36 cellular contexts compared by ENCODE assay signal in the genomic region with DNA sequence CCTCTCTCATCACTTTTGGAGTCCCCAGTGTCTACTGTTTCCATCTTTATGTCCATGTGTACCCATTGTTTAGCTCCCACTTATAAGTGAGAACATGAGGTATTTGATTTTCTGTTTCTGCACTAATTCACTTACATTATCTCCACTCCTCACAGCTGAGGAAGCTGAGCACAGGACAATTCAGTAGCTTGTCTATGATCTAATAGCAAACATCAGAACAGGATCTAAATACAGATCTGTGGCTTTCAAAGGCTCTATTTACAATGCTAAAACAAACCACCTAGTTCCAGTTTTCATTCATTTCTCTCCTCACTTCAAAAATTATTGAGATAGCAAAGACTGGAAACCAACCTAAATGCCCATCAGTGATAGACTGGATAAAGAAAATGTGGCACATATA.
"Had no signal": no experiment of that assay in that cellular context is flagged by ENCODE, and none has a peak within 500 bp of the region (broad histone marks: within the 10 kb centered on the region; RNA-seq: fewer than 3 reads in every experiment).

No MANE protein-coding gene starts in this region.

- H3K36me3 ChIP-seq: MG63 had no signal

- H3K4me3 ChIP-seq: MG63 had no signal

- DNase-seq: Karpas-422, Kasumi-1, MG63, MM.1S, MV-4-11, NCI-H1048, NCI-H1092, NCI-H1092 treated with DMSO at 0.1 percent for 48 hours, NCI-H1105, NCI-H1105 treated with DMSO at 0.1 percent for 48 hours, NCI-H1417, NCI-H1417 treated with DMSO at 0.1 percent for 48 hours, NCI-H1436, NCI-H1436 treated with DMSO at 0.1 percent for 48 hours, NCI-H146, NCI-H1694, NCI-H1694 treated with DMSO at 0.1 percent for 48 hours, NCI-H187, NCI-H187 treated with DMSO at 0.1 percent for 48 hours, NCI-H1930, NCI-H2029, NCI-H2029 treated with DMSO at 0.1 percent for 48 hours, NCI-H2081, NCI-H2081 treated with DMSO at 0.1 percent for 48 hours, NCI-H2107, NCI-H2171, NCI-H2171 treated with DMSO at 0.1 percent for 48 hours, NCI-H2227 treated with DMSO at 0.1 percent for 48 hours, NCI-H226, NCI-H345, NCI-H446, NCI-H446 treated with DMSO at 0.1 percent for 48 hours, NCI-H510A, NCI-H510A treated with DMSO at 0.1 percent for 48 hours, NCI-H524, NCI-H524 treated with DMSO at 0.1 percent for 48 hours had no signal

- H3K27me3 ChIP-seq: MG63 had no signal
